Comparison of ENCODE assay signal across 8 cellular contexts in genomic region chr22:38257170-38257569, GRCh38. TPM values are rescaled to one million over a fixed set of nuclear protein-coding genes. Genes with fewer than 3 reads are reported as not detected.
DNase-seq lines count a peak whose midpoint lies in the region; ATAC-seq and TF ChIP-seq lines count a peak whose summit lies in the region.

No MANE protein-coding gene starts in this region.

- TF ChIP-seq CTCF in brain (conservative IDR thresholded peaks at IDR 0.05), result no peak
- no peak for TF ChIP-seq CTCF in spleen (IDR thresholded peaks at IDR 0.05 in 8 of 11, conservative IDR thresholded peaks at IDR 0.05 in 3 of 11)
- TF ChIP-seq CTCF in omental fat pad (IDR thresholded peaks at IDR 0.05), result no peak

- H3K4me1 Mint-ChIP-seq in brain, result peaks cover 57% of the 10 kb centered on the region

- DNase-seq in GM03348 (ENCODE audit: low spot score) (peak; percentile 82), left colon (no peak), spleen (no peak), hypothalamus (lab: John Stamatoyannopoulos, UW) (no peak), omental fat pad (ENCODE audit: low spot score) (no peak)

- H3K36me3 ChIP-seq in spleen, result no peaks in the 10 kb centered on the region

- TF ChIP-seq POLR2A in spleen (IDR thresholded peaks at IDR 0.05), result no peak

- no peaks in the 10 kb centered on the region for H3K9me3 ChIP-seq in spleen

- H3K27me3 Mint-ChIP-seq in brain, result no peaks in the 10 kb centered on the region

- peak overlapping the region in 1 of 8 donors; percentile 10 for H3K4me3 ChIP-seq in spleen

- ATAC-seq in left colon, result peak; percentile 38
- no peak for ATAC-seq in HG02759 (IDR thresholded peaks at IDR 0.05; ENCODE audit: unreplicated experiment)
- no peak for ATAC-seq in omental fat pad (ENCODE audit: low FRiP score)
- ATAC-seq in HG02885 (IDR thresholded peaks at IDR 0.05; ENCODE audit: poor library complexity, unreplicated experiment), result no peak

- peak overlapping the region; percentile 63 to 82 (median 73) for H3K27ac Mint-ChIP-seq in brain

- H3K9me3 Mint-ChIP-seq in brain, result peaks cover 0 to 2% (median 0%) of the 10 kb centered on the region in 5 experiments

- peak overlapping the region; percentile 31 to 83 (median 66) for H3K27ac ChIP-seq in spleen

- intact Hi-C loops in left colon (cut with DNase I, micrococcal nuclease), result no loop called here
- intact Hi-C loops in spleen (cut with DNase I; ENCODE audit: low total_unique reads), result no loop called here

- peaks cover 20% of the 10 kb centered on the region for H3K36me3 Mint-ChIP-seq in brain

- no peaks in the 10 kb centered on the region for H3K27me3 ChIP-seq in spleen (replicated peaks in 1 of 7)

- 56 to 76% (median 69%) methylated on average over 13 of the region's 13 CpGs for WGBS in spleen, 5 donors

- H3K4me1 ChIP-seq in spleen, result peaks cover 36 to 71% (median 58%) of the 10 kb centered on the region in 6 donors

- peak overlapping the region in 4 of 5 experiments; percentile 7 to 54 (median 30) for H3K4me3 Mint-ChIP-seq in brain

RNA-seq across cellular contexts. Expression of gene TMEM184B, which starts 15.6 kb away (rescaled TPM):
- 97.3 TPM for polyA plus RNA-seq in brain (ENCODE audit: insufficient read depth, low read depth, low replicate concordance)
- 10 to 100 TPM; 41.9 to 48.0 TPM for total RNA-seq in left colon
- 100 to 1,000 TPM in 1 of 7 donors, 10 to 100 TPM in 6; 37.1 to 105 (median 65.6) TPM for total RNA-seq in spleen
- polyA plus RNA-seq in spleen, result 10 to 100 TPM in 1 of 3 donors, 1 to 10 TPM in 2; 5.0 to 18.3 (median 7.9) TPM
- total RNA-seq in omental fat pad, result 10 to 100 TPM; 41.2 to 86.4 (median 48.6) TPM

RNA-seq across cellular contexts. Expression of gene MAFF, which starts 55.4 kb away (rescaled TPM):
- polyA plus RNA-seq in brain (ENCODE audit: insufficient read depth, low read depth, low replicate concordance) (10.5 TPM), spleen (10 to 100 TPM in 1 of 3 donors, 1 to 10 TPM in 2; 2.1 to 11.5 (median 3.7) TPM)
- total RNA-seq in left colon (10 to 100 TPM; 18.0 to 22.2 TPM), spleen (10 to 100 TPM in 3 of 7 donors, 1 to 10 TPM in 4; 6.7 to 32.4 (median 9.0) TPM), omental fat pad (100 to 1,000 TPM in 3 of 4 donors, 10 to 100 TPM in 1; 73.9 to 334 (median 202) TPM)
